ENCODE assay signal across 8 cellular contexts in the genomic region with DNA sequence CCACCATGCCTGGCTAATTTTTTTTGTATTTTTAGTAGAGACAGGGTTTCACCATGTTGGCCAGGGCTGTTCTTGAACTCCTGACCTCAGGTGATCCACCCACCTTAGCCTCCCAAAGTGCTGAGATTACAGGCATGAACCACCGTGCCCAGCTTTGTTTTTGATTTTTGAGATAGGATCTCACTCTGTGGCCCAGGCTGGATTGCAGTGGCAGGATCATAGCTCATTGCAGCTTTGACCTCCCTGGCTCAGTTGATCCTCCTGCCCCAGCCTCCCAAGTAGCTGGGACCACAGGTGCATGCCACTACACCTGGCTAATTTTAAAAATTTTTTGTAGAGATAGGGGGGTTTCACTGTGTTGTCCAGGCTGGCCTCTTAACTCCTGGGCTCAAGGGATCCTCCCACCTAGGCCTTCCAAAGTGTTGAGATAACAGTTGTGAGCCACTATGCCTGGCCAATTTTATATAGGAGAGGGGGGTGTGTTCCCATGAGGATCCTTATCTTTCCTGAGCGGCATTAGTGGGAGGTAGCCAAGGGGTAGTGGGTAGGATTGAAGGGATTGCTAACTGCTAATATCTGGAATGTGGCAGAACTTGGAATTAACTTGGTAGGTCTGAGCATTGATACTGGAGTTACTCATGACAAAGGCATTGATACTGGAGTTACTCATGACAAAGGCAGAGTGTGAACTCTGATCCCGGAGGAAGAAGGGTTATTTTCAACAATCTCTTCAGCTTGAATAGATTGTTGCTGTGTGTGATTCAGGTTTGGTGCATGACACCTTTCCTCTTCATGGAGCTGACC. TPM values are rescaled to one million over a fixed set of nuclear protein-coding genes. Genes with fewer than 3 reads are reported as not detected.
A peak's percentile ranks its signal among the peaks of the same experiment; 100 is the strongest.
DNase-seq lines count a peak whose midpoint lies in the region; ATAC-seq and TF ChIP-seq lines count a peak whose summit lies in the region.

No MANE protein-coding gene starts in this region.

- TF ChIP-seq POLR2A in IMR-90 (IDR thresholded peaks at IDR 0.05; ENCODE audit: low read depth, low read length) = no peak

- peak overlapping the region; percentile 59 for H2AK9ac ChIP-seq in IMR-90 (replicated peaks; ENCODE audit: low read depth, low read length, poor library complexity)

- H3K14ac ChIP-seq in IMR-90 (replicated peaks; ENCODE audit: low read depth, low read length) = peak overlapping the region; percentile 79

- H2AK5ac ChIP-seq in IMR-90 (ENCODE audit: low read depth, low read length) = peak overlapping the region; percentile 35

- peak overlapping the region; percentile 74 for H3K27ac ChIP-seq in IMR-90 (ENCODE audit: insufficient read depth, low read length)
- peak overlapping the region; percentile 95 for H3K27ac ChIP-seq in brain microvascular endothelial cell
- H3K27ac ChIP-seq in mesodermal cell (ENCODE audit: low read depth, low read length, severe bottlenecking) = peak overlapping the region; percentile 99

- peak overlapping the region; percentile 10; the same call in 1 of the 2 replicates for H3K18ac ChIP-seq in IMR-90 (ENCODE audit: low read depth, low read length)

- H3K27me3 ChIP-seq in IMR-90 (ENCODE audit: control insufficient read depth, insufficient read depth, low read length) = no peaks in the 10 kb centered on the region
- H3K27me3 ChIP-seq in brain microvascular endothelial cell (replicated peaks) = no peaks in the 10 kb centered on the region

- H2BK20ac ChIP-seq in IMR-90 (ENCODE audit: low read depth, low read length) = peak overlapping the region; percentile 35; the same call in 1 of the 2 replicates

- intact Hi-C loops in IMR-90 (cut with micrococcal nuclease) = no loop called here

- peak overlapping the region; percentile 26; the same call in 1 of the 2 replicates for H2BK120ac ChIP-seq in IMR-90 (ENCODE audit: low read depth, low read length)

- in situ Hi-C loops in IMR-90 (cut with MboI; ENCODE audit: low sequenced_read_pairs) = no loop called here
- in situ Hi-C loops in brain microvascular endothelial cell (cut with HindIII; ENCODE audit: low pct_ligation_motif_present, low sequenced_read_pairs) = no loop called here

- peak overlapping the region; percentile 32 for H3K4me3 ChIP-seq in AG09309 (ENCODE audit: control insufficient read depth, low read depth, low read length)
- peak overlapping the region; percentile 8; the same call in 1 of the 2 replicates for H3K4me3 ChIP-seq in IMR-90 (ENCODE audit: insufficient read depth, low read depth, low read length)
- peak overlapping the region; percentile 41 for H3K4me3 ChIP-seq in brain microvascular endothelial cell (ENCODE audit: low read depth, low read length)
- peak overlapping the region; percentile 88 for H3K4me3 ChIP-seq in mesodermal cell (ENCODE audit: extremely low read depth, insufficient read depth, low read length, poor library complexity, severe bottlenecking)

- H4K5ac ChIP-seq in IMR-90 (ENCODE audit: low read depth, low read length) = no peak overlapping the region

- H3K56ac ChIP-seq in IMR-90 (ENCODE audit: extremely low read depth, insufficient read depth, low read length) = peak overlapping the region; percentile 35; the same call in 1 of the 2 replicates

- no TSS peak for BruUV-seq in IMR-90 (replicated peaks; lab: Mats Ljungman, UMichigan)

- H3K23ac ChIP-seq in IMR-90 (ENCODE audit: low read depth, low read length) = peak overlapping the region; percentile 57

- no peak for TF ChIP-seq RAD21 in IMR-90 (IDR thresholded peaks at IDR 0.05; ENCODE audit: low read length)

- H3K4me1 ChIP-seq in IMR-90 (ENCODE audit: control insufficient read depth, insufficient read depth, low read length) (peaks cover 6% of the 10 kb centered on the region; the same call in 1 of the 2 replicates), mesodermal cell (ENCODE audit: control insufficient read depth, insufficient read depth, low read length, poor library complexity, severe bottlenecking) (peaks cover 27% of the 10 kb centered on the region)

- POLR2A ChIA-PET in IMR-90 (lab: Charles Lee; ENCODE audit: unreplicated experiment) = interaction anchor here (0.6 kb wide), 1 partner anchor 20 kb away, joined by 3 read pairs; no protein-coding TSS in a partner anchor

- H3K9me3 ChIP-seq in IMR-90 (ENCODE audit: control insufficient read depth, insufficient read depth, low read length) = no peaks in the 10 kb centered on the region
- no peaks in the 10 kb centered on the region for H3K9me3 ChIP-seq in mesodermal cell (ENCODE audit: control insufficient read depth, low read length)

- H3K4ac ChIP-seq in IMR-90 (ENCODE audit: low read depth, low read length) = peak overlapping the region; percentile 91

- 20% methylated on average over 1 of the region's 3 CpGs; no CpG with 5 or more reads in 1 of the 2 experiments for WGBS in IMR-90 (ENCODE audit: extremely low coverage in 2 of 2, insufficient read length in 1 of 2), 2 experiments
- 77 to 89% methylated on average over 3 of the region's 3 CpGs for WGBS in mesodermal cell (ENCODE audit: insufficient coverage in 2 of 2), 2 experiments

- H3K9me1 ChIP-seq in IMR-90 (ENCODE audit: insufficient read depth, low read length) = peaks cover 3% of the 10 kb centered on the region; the same call in 1 of the 2 replicates

- DNase-seq in AG09309 (ENCODE audit: low read depth) (no peak), IMR-90 (peak; percentile 79), brain microvascular endothelial cell (peak; percentile 61), NCI-H2171 (lab: John Stamatoyannopoulos, UW) (no peak)
- no peak for DNase-seq in activated effector memory CD4-positive, alpha-beta T cell treated with anti-CD3 and anti-CD28 coated beads, Interleukin-2, amount 50 U/mL, for 16 hours

- no peak overlapping the region for H3K9ac ChIP-seq in IMR-90 (ENCODE audit: low read depth, low read length)

- ATAC-seq in IMR-90 (ENCODE audit: low read depth) (peak; percentile 10), HG03460 (IDR thresholded peaks at IDR 0.05; ENCODE audit: unreplicated experiment) (no peak), GM19035 (IDR thresholded peaks at IDR 0.05; ENCODE audit: unreplicated experiment) (no peak)

- H4K91ac ChIP-seq in IMR-90 (ENCODE audit: insufficient read depth, low read depth, low read length) = peak overlapping the region; percentile 74

- H4K20me1 ChIP-seq in IMR-90 (ENCODE audit: insufficient read depth, low read length) = peaks cover 36% of the 10 kb centered on the region

- peaks cover 5 to 56% of the 10 kb centered on the region in 2 experiments; a peak in 3 of 4 replicates for H3K79me1 ChIP-seq in IMR-90 (ENCODE audit: low read depth in 1 of 2, low read length in 2 of 2)

- H2AFZ ChIP-seq in IMR-90 (replicated peaks; ENCODE audit: low read length, poor library complexity) = peak overlapping the region; percentile 95

- H2BK15ac ChIP-seq in IMR-90 (ENCODE audit: low read depth, low read length) = peak overlapping the region; percentile 33; the same call in 1 of the 3 replicates

- TF ChIP-seq CTCF in AG09309 (IDR thresholded peaks at IDR 0.05; ENCODE audit: control insufficient read depth, insufficient read depth, low read depth, low read length, missing control alignments) = no peak
- no peak for TF ChIP-seq CTCF in IMR-90 (conservative IDR thresholded peaks at IDR 0.05; ENCODE audit: low read depth, low read length)
- no peak for TF ChIP-seq CTCF in brain microvascular endothelial cell (IDR thresholded peaks at IDR 0.05; ENCODE audit: low read depth, low read length, missing control alignments)

- H3K36me3 ChIP-seq in IMR-90 (ENCODE audit: control insufficient read depth, insufficient read depth, low read length) (peaks cover 35% of the 10 kb centered on the region), brain microvascular endothelial cell (replicated peaks) (peaks cover 45% of the 10 kb centered on the region), mesodermal cell (ENCODE audit: control insufficient read depth, insufficient read depth, low read length) (peaks cover 68% of the 10 kb centered on the region)

- H4K8ac ChIP-seq in IMR-90 (ENCODE audit: low read depth in 2 of 2, low read length in 2 of 2) = peak overlapping the region; percentile 44 to 54

- H2BK5ac ChIP-seq in IMR-90 (ENCODE audit: low read depth, low read length, poor library complexity, severe bottlenecking) = peak overlapping the region; percentile 80

- H3K4me2 ChIP-seq in IMR-90 (ENCODE audit: low read depth, low read length) = peak overlapping the region; percentile 67

- CTCF ChIA-PET in IMR-90 (lab: Yijun Ruan, JAX) = interaction anchor here (1.0 kb wide), 1 partner anchor 18 kb away, joined by 3 read pairs; no protein-coding TSS in a partner anchor

- dilution Hi-C loops in IMR-90 (cut with HindIII; ENCODE audit: low sequenced_read_pairs, unreplicated experiment) = no loop called here

TF ChIP-seq in IMR-90, 13 proteins besides CTCF, POLR2A, EP300 and RAD21 (continues in another document):
- TF ChIP-seq MXI1 (IDR thresholded peaks at IDR 0.05; ENCODE audit: borderline replicate concordance, low read depth, low read length) (no peak), RCOR1 (IDR thresholded peaks at IDR 0.05; ENCODE audit: insufficient replicate concordance, low read length) (no peak)
- TF ChIP-seq, protein P1, sequence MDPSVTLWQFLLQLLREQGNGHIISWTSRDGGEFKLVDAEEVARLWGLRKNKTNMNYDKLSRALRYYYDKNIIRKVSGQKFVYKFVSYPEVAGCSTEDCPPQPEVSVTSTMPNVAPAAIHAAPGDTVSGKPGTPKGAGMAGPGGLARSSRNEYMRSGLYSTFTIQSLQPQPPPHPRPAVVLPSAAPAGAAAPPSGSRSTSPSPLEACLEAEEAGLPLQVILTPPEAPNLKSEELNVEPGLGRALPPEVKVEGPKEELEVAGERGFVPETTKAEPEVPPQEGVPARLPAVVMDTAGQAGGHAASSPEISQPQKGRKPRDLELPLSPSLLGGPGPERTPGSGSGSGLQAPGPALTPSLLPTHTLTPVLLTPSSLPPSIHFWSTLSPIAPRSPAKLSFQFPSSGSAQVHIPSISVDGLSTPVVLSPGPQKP (IDR thresholded peaks at IDR 0.05; ENCODE audit: borderline replicate concordance, low read depth, low read length) = no peak

RNA-seq across cellular contexts. Expression of a gene that starts 1.0 kb away (rescaled TPM):
- total RNA-seq in IMR-90 (2012; rRNA removed) = 43.2 and 60.5 TPM in 2 replicates
- 53.5 and 55.3 TPM in 2 replicates for polyA plus RNA-seq in IMR-90 (2012; rRNA removed)
- 17.2 and 29.5 TPM in 2 replicates for polyA plus RNA-seq in IMR-90 (2012; cell fraction: cytosol; rRNA removed)
- 25.5 and 102 TPM in 2 replicates for polyA plus RNA-seq in IMR-90 (2012; cell fraction: nucleus; rRNA removed; ENCODE audit: low replicate concordance)
- 70.5 TPM for polyA plus RNA-seq in mesodermal cell (2013, experiment 1 of 2)
- 72.1 TPM for polyA plus RNA-seq in mesodermal cell (2013, experiment 2 of 2)

RNA-seq across cellular contexts. Expression of a gene that starts 18.3 kb away (rescaled TPM):
- total RNA-seq in IMR-90 (2012; rRNA removed) = 11.4 and 11.8 TPM in 2 replicates
- polyA plus RNA-seq in IMR-90 (2012; rRNA removed) = 38.7 and 40.7 TPM in 2 replicates
- 20.9 and 23.5 TPM in 2 replicates for polyA plus RNA-seq in IMR-90 (2012; cell fraction: cytosol; rRNA removed)
- 117 and 123 TPM in 2 replicates for polyA plus RNA-seq in IMR-90 (2012; cell fraction: nucleus; rRNA removed; ENCODE audit: low replicate concordance)
- polyA plus RNA-seq in mesodermal cell (2013, experiment 1 of 2) = 24.3 TPM
- polyA plus RNA-seq in mesodermal cell (2013, experiment 2 of 2) = 17.7 TPM

RNA-seq across cellular contexts. Expression of a gene that starts 31.0 kb away (rescaled TPM):
- total RNA-seq in IMR-90 (2012; rRNA removed) = 45.3 and 47.9 TPM in 2 replicates
- 92.4 and 100 TPM in 2 replicates for polyA plus RNA-seq in IMR-90 (2012; rRNA removed)
- 40.2 and 67.9 TPM in 2 replicates for polyA plus RNA-seq in IMR-90 (2012; cell fraction: cytosol; rRNA removed)
- 464 and 468 TPM in 2 replicates for polyA plus RNA-seq in IMR-90 (2012; cell fraction: nucleus; rRNA removed; ENCODE audit: low replicate concordance)
- 112 TPM for polyA plus RNA-seq in mesodermal cell (2013, experiment 1 of 2)
- 92.3 TPM for polyA plus RNA-seq in mesodermal cell (2013, experiment 2 of 2)

Comparison
In these comparisons a context has a peak if more than half of its experiments do, and no peak if none do; other contexts are left out.
1. DNase-seq: peak in IMR-90 (single experiment) and brain microvascular endothelial cell (single experiment); none in AG09309 (single experiment), activated effector memory CD4-positive, alpha-beta T cell treated with anti-CD3 and anti-CD28 coated beads, Interleukin-2, amount 50 U/mL, for 16 hours (single experiment) and NCI-H2171 (single experiment).
2. H3K4me3 ChIP-seq: peak in every context shown above with its lines; median percentile 88 in mesodermal cell; 41 in brain microvascular endothelial cell; 32 in AG09309; 8 in IMR-90.
3. Peak in every context shown above with its lines, with median percentiles within 50 percentile points of each other: H3K27ac ChIP-seq.